ENCODE assay signal across 18 cellular contexts in genomic region chr12:32148372-32148771, GRCh38. TPM values are rescaled to one million over a fixed set of nuclear protein-coding genes. Genes with fewer than 3 reads are reported as not detected.
DNase-seq lines count a peak whose midpoint lies in the region; ATAC-seq, FAIRE-seq and TF ChIP-seq lines count a peak whose summit lies in the region.
"Had no signal": no experiment of that assay in that cellular context is flagged by ENCODE, and none has a peak within 500 bp of the region (broad histone marks: within the 10 kb centered on the region; RNA-seq: fewer than 3 reads in every experiment).

No MANE protein-coding gene starts in this region.

- TF ChIP-seq CTCF in GM23338 (conservative IDR thresholded peaks at IDR 0.05; ENCODE audit: low read depth in 2 of 2) (no peak), astrocyte (IDR thresholded peaks at IDR 0.05; ENCODE audit: insufficient read depth, low read depth, low read length) (no peak), fibroblast of the aortic adventitia (IDR thresholded peaks at IDR 0.05; ENCODE audit: insufficient read depth, low read length) (no peak)

- no peaks in the 10 kb centered on the region for H3K9me2 ChIP-seq in GM23338 (ENCODE audit: insufficient read depth)
- H3K9me2 ChIP-seq in Karpas-422 (replicated peaks; ENCODE audit: insufficient read depth, low read length) = no peaks in the 10 kb centered on the region

- H3K9ac ChIP-seq in astrocyte (ENCODE audit: low read length) (peak overlapping the region; percentile 38), Karpas-422 (ENCODE audit: low read length) (no peak overlapping the region)

- H3K27ac ChIP-seq in GM23338 (ENCODE audit: low read depth) (peak overlapping the region; percentile 50), astrocyte (ENCODE audit: low read depth, low read length) (peak overlapping the region; percentile 70), Karpas-422 (ENCODE audit: low read length) (no peak overlapping the region)
- H3K27ac ChIP-seq: Peyer's patch had no signal

- no peaks in the 10 kb centered on the region; the same call in 1 of the 2 replicates for H3F3A ChIP-seq in GM23338 (replicated peaks; ENCODE audit: low read depth)

- no peak overlapping the region for H3K27ac Mint-ChIP-seq in GM23338
- peak overlapping the region; percentile 28 for H3K27ac Mint-ChIP-seq in astrocyte (ENCODE audit: unreplicated experiment)
- H3K27ac Mint-ChIP-seq: CD4-positive, alpha-beta T cell had no signal

- FAIRE-seq in astrocyte (lab: Jason Lieb, UNC) = no peak
- FAIRE-seq: GM12892 had no signal

- H3K4me3 Mint-ChIP-seq in GM23338 (no peak overlapping the region), astrocyte (ENCODE audit: unreplicated experiment) (no peak overlapping the region)
- H3K4me3 Mint-ChIP-seq: CD4-positive, alpha-beta T cell had no signal

- H4K20me1 ChIP-seq in GM23338 (replicated peaks; ENCODE audit: insufficient read depth) (peaks cover 32% of the 10 kb centered on the region), astrocyte (ENCODE audit: insufficient read depth, low read length) (peaks cover 56% of the 10 kb centered on the region), Karpas-422 (ENCODE audit: insufficient read depth, low read depth, low read length) (no peaks in the 10 kb centered on the region)

- no peak for DNase-seq in GM23338 (ENCODE audit: low spot score)
- DNase-seq in astrocyte (ENCODE audit: low read depth) = peak; percentile 91
- DNase-seq in fibroblast of the aortic adventitia (ENCODE audit: low read depth) = peak; percentile 27
- peak; percentile 86 for DNase-seq in renal cortical epithelial cell (ENCODE audit: low read depth)
- no peak for DNase-seq in Karpas-422
- no peak for DNase-seq in dedifferentiated amniotic fluid mesenchymal stem cell (ENCODE audit: extremely low spot score)
- DNase-seq: Calu3; CD4-positive, alpha-beta T cell; GDM1; H7; Kasumi-1; NCI-H1417 treated with DMSO at 0.1 percent for 48 hours; NCI-H2029; NCI-H510A; Peyer's patch; SIG-M5 had no signal

- no peaks in the 10 kb centered on the region; the same call in 2 of the 3 replicates for H3K4me1 Mint-ChIP-seq in GM23338
- no peaks in the 10 kb centered on the region for H3K4me1 Mint-ChIP-seq in astrocyte (ENCODE audit: low read depth, unreplicated experiment)

- no peaks in the 10 kb centered on the region for H3K27me3 Mint-ChIP-seq in GM23338 (ENCODE audit: insufficient read depth, low read depth, poor library complexity)
- no peaks in the 10 kb centered on the region for H3K27me3 Mint-ChIP-seq in astrocyte (ENCODE audit: low read depth, unreplicated experiment)
- H3K27me3 Mint-ChIP-seq: CD4-positive, alpha-beta T cell had no signal

- H3K4me2 ChIP-seq in GM23338 (no peak overlapping the region), astrocyte (ENCODE audit: low read length) (peak overlapping the region; percentile 55), Karpas-422 (ENCODE audit: low read depth, low read length, poor library complexity, severe bottlenecking) (no peak overlapping the region)

- H3K36me3 ChIP-seq in GM23338 (ENCODE audit: insufficient read depth) = no peaks in the 10 kb centered on the region
- no peaks in the 10 kb centered on the region for H3K36me3 ChIP-seq in astrocyte (ENCODE audit: insufficient read depth, low read length)
- H3K36me3 ChIP-seq in Karpas-422 (ENCODE audit: insufficient read depth, low read length) = peaks cover 15% of the 10 kb centered on the region
- H3K36me3 ChIP-seq: Peyer's patch had no signal

- ATAC-seq in GM23338 (no peak), GM18907 (IDR thresholded peaks at IDR 0.05; ENCODE audit: unreplicated experiment) (no peak)

- H2AFZ ChIP-seq in GM23338 (no peak overlapping the region), astrocyte (ENCODE audit: low read depth, low read length) (no peak overlapping the region), Karpas-422 (ENCODE audit: low read length) (no peak overlapping the region)

- H3K36me3 Mint-ChIP-seq in GM23338 (ENCODE audit: low read depth) (peaks cover 15% of the 10 kb centered on the region), astrocyte (ENCODE audit: low read depth, unreplicated experiment) (peaks cover 9% of the 10 kb centered on the region)

- H3K4me3 ChIP-seq in GM23338 (no peak overlapping the region), astrocyte (ENCODE audit: insufficient read depth, low read depth, low read length) (peak overlapping the region; percentile 6), fibroblast of the aortic adventitia (ENCODE audit: low read depth, low read length) (no peak overlapping the region), Karpas-422 (ENCODE audit: low read length) (no peak overlapping the region)
- H3K4me3 ChIP-seq: Peyer's patch had no signal

- H3K4me1 ChIP-seq in GM23338 (ENCODE audit: insufficient read depth) (peaks cover 25% of the 10 kb centered on the region), astrocyte (ENCODE audit: insufficient read depth, low read length) (peaks cover 7% of the 10 kb centered on the region), Karpas-422 (ENCODE audit: low read length) (peaks cover 32% of the 10 kb centered on the region)
- H3K4me1 ChIP-seq: Peyer's patch had no signal

- no peaks in the 10 kb centered on the region for H3K9me3 ChIP-seq in astrocyte (ENCODE audit: insufficient read depth, low read depth, low read length)
- no peaks in the 10 kb centered on the region for H3K9me3 ChIP-seq in Karpas-422 (ENCODE audit: low read length)
- H3K9me3 ChIP-seq: Peyer's patch had no signal

- H3K79me2 ChIP-seq in GM23338 (replicated peaks; ENCODE audit: insufficient read depth) = peaks cover 98% of the 10 kb centered on the region
- H3K79me2 ChIP-seq in astrocyte (ENCODE audit: insufficient read depth, low read length) = peaks cover 89% of the 10 kb centered on the region
- H3K79me2 ChIP-seq in Karpas-422 (ENCODE audit: low read length) = peaks cover 90% of the 10 kb centered on the region

- H3K9me3 Mint-ChIP-seq in GM23338 = no peaks in the 10 kb centered on the region
- H3K9me3 Mint-ChIP-seq in astrocyte (ENCODE audit: unreplicated experiment) = peaks cover 4% of the 10 kb centered on the region
- H3K9me3 Mint-ChIP-seq: CD4-positive, alpha-beta T cell had no signal

- no peaks in the 10 kb centered on the region for H3K27me3 ChIP-seq in GM23338 (ENCODE audit: insufficient read depth)
- H3K27me3 ChIP-seq in astrocyte (ENCODE audit: insufficient read depth, low read length) = no peaks in the 10 kb centered on the region
- H3K27me3 ChIP-seq in Karpas-422 (ENCODE audit: low read length) = no peaks in the 10 kb centered on the region
- H3K27me3 ChIP-seq: Peyer's patch had no signal

TF ChIP-seq in GM23338, 12 proteins besides CTCF, POLR2A, EP300 and RAD21 (continues in another document):
- TF ChIP-seq STAT1 (IDR thresholded peaks at IDR 0.05; ENCODE audit: unreplicated experiment) = no peak
- no peak for TF ChIP-seq JUNB (IDR thresholded peaks at IDR 0.05; ENCODE audit: unreplicated experiment)
- no peak for TF ChIP-seq POLR2AphosphoS5 (IDR thresholded peaks at IDR 0.05; ENCODE audit: low read depth)
- TF ChIP-seq NANOG (IDR thresholded peaks at IDR 0.05; ENCODE audit: borderline replicate concordance) = no peak

RNA-seq across cellular contexts. Expression of gene BICD1, which starts 41.7 kb away (rescaled TPM):
- 76.4 and 83.6 TPM in 2 replicates for total RNA-seq in GM23338 (2014; rRNA removed; shearing (Covaris generic))
- 46.3 and 59.3 TPM in 2 replicates for polyA plus RNA-seq in GM23338 (2016; fragmentation: Nextera tagmentation; extraction: Ambion mirVana)
- 28.5 and 28.7 TPM in 2 replicates for total RNA-seq in astrocyte
- total RNA-seq in fibroblast of the aortic adventitia (ENCODE audit: low replicate concordance) = 7.7 and 17.9 TPM in 2 replicates
- 10.6 and 64.0 TPM in 2 replicates for total RNA-seq in renal cortical epithelial cell
- total RNA-seq in Karpas-422 (2014; rRNA removed; shearing (Covaris generic); ENCODE audit: low replicate concordance) = 39.6 and 55.7 TPM in 2 replicates

Comparison
In these comparisons a context has a peak if more than half of its experiments do, and no peak if none do; other contexts are left out.
1. DNase-seq: peak in astrocyte (single experiment), fibroblast of the aortic adventitia (single experiment) and renal cortical epithelial cell (single experiment); none in GM23338 (single experiment), Karpas-422 (single experiment) and dedifferentiated amniotic fluid mesenchymal stem cell (single experiment).